Comparison of ENCODE assay signal across 20 cellular contexts in genomic region chr6:56520218-56520617, GRCh38.
DNase-seq lines count a peak whose midpoint lies in the region; TF ChIP-seq lines count a peak whose summit lies in the region.
"Had no signal": no experiment of that assay in that cellular context is flagged by ENCODE, and none has a peak within 500 bp of the region (broad histone marks: within the 10 kb centered on the region; RNA-seq: fewer than 3 reads in every experiment).

No MANE protein-coding gene starts in this region.

- H3K36me3 ChIP-seq in sigmoid colon = peaks cover 0 to 58% (median 3%) of the 10 kb centered on the region in 4 donors
- peaks cover 0 to 78% (median 0%) of the 10 kb centered on the region in 3 donors for H3K36me3 ChIP-seq in esophagus squamous epithelium
- H3K36me3 ChIP-seq in tibial artery = peaks cover 13 to 41% (median 37%) of the 10 kb centered on the region in 3 donors

- H2BK120ac ChIP-seq in H9 (ENCODE audit: low read depth, low read length, poor library complexity, severe bottlenecking) = no peak overlapping the region

- no peaks in the 10 kb centered on the region for H3K79me2 ChIP-seq in H9 (ENCODE audit: insufficient read depth, low read length)

- intact Hi-C loops in sigmoid colon (cut with DNase I) = loop anchor here (10.0 kb wide), 1 partner anchor 185 kb away; no protein-coding TSS in a partner anchor
- intact Hi-C loops in esophagus squamous epithelium (cut with DNase I) = no loop called here
- intact Hi-C loops in CD14-positive monocyte (cut with micrococcal nuclease) = no loop called here
- intact Hi-C loops in tibial artery (cut with DNase I; ENCODE audit: low total_unique reads) = no loop called here

- no peak overlapping the region for H3T11ph ChIP-seq in H9 (ENCODE audit: low read length)

- no peak overlapping the region for H4K5ac ChIP-seq in H9 (ENCODE audit: insufficient read length, low read depth, low read length)

- no peak overlapping the region for H3K4me3 Mint-ChIP-seq in H9
- peak overlapping the region; percentile 34 for H3K4me3 Mint-ChIP-seq in endothelial cell (ENCODE audit: unreplicated experiment)
- H3K4me3 Mint-ChIP-seq in CD14-positive monocyte = no peak overlapping the region
- H3K4me3 Mint-ChIP-seq: CD4-positive, alpha-beta T cell had no signal

- H3K4me3 ChIP-seq in sigmoid colon (no peak overlapping the region), esophagus squamous epithelium (no peak overlapping the region), tibial artery (no peak overlapping the region)
- H3K4me3 ChIP-seq: GM23248, PC-9 had no signal

- H3K27ac ChIP-seq in H9 (ENCODE audit: insufficient read length, low read depth, low read length) (no peak overlapping the region), sigmoid colon (peak overlapping the region in 3 of 4 donors; percentile 63 to 96 (median 94)), esophagus squamous epithelium (peak overlapping the region in 1 of 4 donors; percentile 70), tibial artery (peak overlapping the region in 1 of 2 donors; percentile 74)
- H3K27ac ChIP-seq: PC-9 had no signal

- no peak overlapping the region for H3K18ac ChIP-seq in H9 (ENCODE audit: insufficient read length, low read depth, low read length)

- WGBS in H9 (ENCODE audit: extremely low coverage, insufficient read length, low lambda C conversion rate) = no CpG with 5 or more reads among the region's 1 CpG
- 97 to 99% methylated on average over 1 of the region's 1 CpG for WGBS in sigmoid colon, 2 donors
- WGBS in esophagus squamous epithelium, 2 donors = 89 to 96% methylated on average over 1 of the region's 1 CpG

- H3K9me3 Mint-ChIP-seq in H9 = no peaks in the 10 kb centered on the region
- H3K9me3 Mint-ChIP-seq in endothelial cell (ENCODE audit: unreplicated experiment) = no peaks in the 10 kb centered on the region
- no peaks in the 10 kb centered on the region for H3K9me3 Mint-ChIP-seq in CD14-positive monocyte

- H3K4me1 ChIP-seq in H9 (ENCODE audit: insufficient read depth, low read length) = peaks cover 7% of the 10 kb centered on the region; the same call in 1 of the 2 replicates
- H3K4me1 ChIP-seq in sigmoid colon = peaks cover 0 to 96% (median 67%) of the 10 kb centered on the region in 4 donors
- peaks cover 0 to 49% (median 7%) of the 10 kb centered on the region in 3 donors for H3K4me1 ChIP-seq in esophagus squamous epithelium
- H3K4me1 ChIP-seq in tibial artery = peaks cover 0 to 80% (median 27%) of the 10 kb centered on the region in 4 donors

- H3K14ac ChIP-seq in H9 (ENCODE audit: insufficient read depth, low read length) = no peak overlapping the region

- H3K23me2 ChIP-seq in H9 (ENCODE audit: insufficient read length, low read depth, low read length, poor library complexity, severe bottlenecking) = no peaks in the 10 kb centered on the region

- H3K79me1 ChIP-seq in H9 (ENCODE audit: insufficient read depth, low read depth, low read length, poor library complexity, severe bottlenecking) = no peaks in the 10 kb centered on the region

- H2BK20ac ChIP-seq in H9 (ENCODE audit: low read depth, low read length, poor library complexity, severe bottlenecking) = no peak overlapping the region

- no peak overlapping the region for H2BK12ac ChIP-seq in H9 (ENCODE audit: insufficient read length, low read depth, low read length)

- peaks cover 15 to 31% (median 25%) of the 10 kb centered on the region in 3 experiments; a peak in 5 of 7 replicates for H3K36me3 Mint-ChIP-seq in H9 (ENCODE audit: insufficient read depth in 1 of 3, low read depth in 3 of 3)
- peaks cover 12% of the 10 kb centered on the region for H3K36me3 Mint-ChIP-seq in endothelial cell (ENCODE audit: low read depth, unreplicated experiment)
- peaks cover 15 to 23% of the 10 kb centered on the region in 2 donors for H3K36me3 Mint-ChIP-seq in CD14-positive monocyte

- TF ChIP-seq POLR2A in sigmoid colon (IDR thresholded peaks at IDR 0.05) (no peak), esophagus squamous epithelium (IDR thresholded peaks at IDR 0.05) (no peak)

- H4K8ac ChIP-seq in H9 (replicated peaks; ENCODE audit: insufficient read length, low read depth, low read length) = no peak overlapping the region

- H3K4me2 ChIP-seq in H9 (ENCODE audit: insufficient read depth, insufficient read length, low read length) = no peak overlapping the region
- H3K4me2 ChIP-seq: PC-9 had no signal

- H2AFZ ChIP-seq in H9 (ENCODE audit: low read length) = no peak overlapping the region
- H2AFZ ChIP-seq: GM23248, PC-9 had no signal

- TF ChIP-seq CTCF in H9 (conservative IDR thresholded peaks at IDR 0.05) (no peak), endothelial cell (IDR thresholded peaks at IDR 0.05; ENCODE audit: unreplicated experiment) (no peak), sigmoid colon (IDR thresholded peaks at IDR 0.05) (no peak), esophagus squamous epithelium (IDR thresholded peaks at IDR 0.05) (no peak), CD14-positive monocyte (IDR thresholded peaks at IDR 0.05) (no peak), tibial artery (IDR thresholded peaks at IDR 0.05) (no peak)

- H3K4ac ChIP-seq in H9 (ENCODE audit: low read depth, low read length) = no peak overlapping the region

- H3K9ac ChIP-seq in H9 (ENCODE audit: extremely low read depth, insufficient read length, low read length) = no peak overlapping the region
- H3K9ac ChIP-seq: GM23248 had no signal

- H2BK15ac ChIP-seq in H9 (ENCODE audit: low read depth, low read length) = no peak overlapping the region

- H3K27ac Mint-ChIP-seq in H9 (peak overlapping the region; percentile 20 to 92 (median 67); a peak in 5 of 7 replicates), endothelial cell (ENCODE audit: unreplicated experiment) (peak overlapping the region; percentile 22), CD14-positive monocyte (no peak overlapping the region)
- H3K27ac Mint-ChIP-seq: CD4-positive, alpha-beta T cell had no signal

- no peaks in the 10 kb centered on the region for H4K20me1 ChIP-seq in H9 (ENCODE audit: control insufficient read depth, insufficient read depth, insufficient read length)

- H3K27me3 ChIP-seq in H9 (ENCODE audit: insufficient read depth, low read length) = no peaks in the 10 kb centered on the region
- H3K27me3 ChIP-seq in sigmoid colon = no peaks in the 10 kb centered on the region
- H3K27me3 ChIP-seq in esophagus squamous epithelium = no peaks in the 10 kb centered on the region
- no peaks in the 10 kb centered on the region for H3K27me3 ChIP-seq in tibial artery

- H3K9me3 ChIP-seq in H9 (ENCODE audit: control insufficient read depth, low read depth, low read length) (no peaks in the 10 kb centered on the region), sigmoid colon (no peaks in the 10 kb centered on the region), esophagus squamous epithelium (no peaks in the 10 kb centered on the region), tibial artery (no peaks in the 10 kb centered on the region)
- H3K9me3 ChIP-seq: Caco-2 had no signal

- H3K27me3 Mint-ChIP-seq in H9 (ENCODE audit: low read depth) = no peaks in the 10 kb centered on the region
- no peaks in the 10 kb centered on the region for H3K27me3 Mint-ChIP-seq in endothelial cell (ENCODE audit: unreplicated experiment)
- no peaks in the 10 kb centered on the region for H3K27me3 Mint-ChIP-seq in CD14-positive monocyte (ENCODE audit: low read depth in 3 of 3)
- H3K27me3 Mint-ChIP-seq: CD4-positive, alpha-beta T cell had no signal

- H2BK5ac ChIP-seq in H9 (ENCODE audit: insufficient read length, low read length) = no peak overlapping the region

- H3K4me1 Mint-ChIP-seq in H9 (peaks cover 44 to 49% of the 10 kb centered on the region in 2 experiments), endothelial cell (ENCODE audit: unreplicated experiment) (peaks cover 23% of the 10 kb centered on the region), CD14-positive monocyte (peaks cover 2% of the 10 kb centered on the region)

- TF ChIP-seq EP300 in sigmoid colon (IDR thresholded peaks at IDR 0.05) = no peak

- no peak overlapping the region for H2AK5ac ChIP-seq in H9 (ENCODE audit: insufficient read length, low read length)

- DNase-seq in H9 = no peak
- DNase-seq in amniotic epithelial cell (ENCODE audit: low read depth) = peak; percentile 77
- DNase-seq in endothelial cell (ENCODE audit: low spot score) = no peak
- no peak for DNase-seq in sigmoid colon
- no peak for DNase-seq in esophagus squamous epithelium (lab: John Stamatoyannopoulos, UW)
- DNase-seq in activated CD8-positive, alpha-beta memory T cell treated with anti-CD3 and anti-CD28 coated beads for 24 hours = no peak
- no peak for DNase-seq in CD14-positive monocyte (ENCODE audit: low spot score)
- no peak for DNase-seq in tibial artery
- DNase-seq: Caco-2; CD4-positive, alpha-beta T cell; DMS 273 treated with DMSO at 0.1 percent for 48 hours; DMS79 treated with DMSO at 0.1 percent for 48 hours; GM23248; Karpas-422; NCI-H187; NCI-H446 treated with DMSO at 0.1 percent for 48 hours; NCI-H526 treated with DMSO at 0.1 percent for 48 hours; PC-9; RPMI8226; SHP77 had no signal

- H4K91ac ChIP-seq in H9 (ENCODE audit: insufficient read length, low read depth, low read length) = no peak overlapping the region

- no peak overlapping the region for H3K56ac ChIP-seq in H9 (ENCODE audit: insufficient read length, low read depth, low read length)

- no peak overlapping the region for H3K23ac ChIP-seq in H9 (ENCODE audit: insufficient read length, low read depth, low read length)

Comparison
In these comparisons a context has a peak if more than half of its experiments do, and no peak if none do; other contexts are left out.
1. H3K27ac Mint-ChIP-seq: peak in H9 (3 of 3) and endothelial cell (single experiment); none in CD14-positive monocyte (0 of 7).